In the genomic region with DNA sequence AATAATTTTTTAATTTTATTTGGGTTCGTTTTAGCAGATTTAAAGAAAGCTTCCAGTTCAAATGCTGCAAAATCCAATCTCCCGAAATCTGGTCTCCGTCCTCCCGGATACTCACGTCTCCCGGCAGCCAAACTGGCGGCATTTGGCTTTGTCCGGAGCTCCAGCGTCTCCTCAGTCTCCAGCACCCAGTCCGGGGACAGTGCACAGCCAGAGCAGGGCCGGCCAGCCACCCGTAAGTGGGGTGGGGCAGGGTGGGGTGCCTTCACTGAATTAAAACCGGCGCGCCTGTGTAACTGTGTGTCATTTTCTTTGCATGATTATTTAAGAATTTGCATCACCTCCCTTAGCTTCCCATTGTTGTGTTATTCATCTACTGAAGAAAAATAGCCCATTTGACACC, we compare ENCODE assay signal across 19 cellular contexts.
DNase-seq lines count a peak whose midpoint lies in the region; ATAC-seq and TF ChIP-seq lines count a peak whose summit lies in the region.
"Had no signal": no experiment of that assay in that cellular context is flagged by ENCODE, and none has a peak within 500 bp of the region (broad histone marks: within the 10 kb centered on the region; RNA-seq: fewer than 3 reads in every experiment).

No MANE protein-coding gene starts in this region.

- H3K27me3 ChIP-seq in heart right ventricle, result no peaks in the 10 kb centered on the region
- H3K27me3 ChIP-seq: BLaER1 had no signal

- TF ChIP-seq CTCF in heart right ventricle (IDR thresholded peaks at IDR 0.05), result no peak

- no peaks in the 10 kb centered on the region for H3K36me3 ChIP-seq in heart right ventricle
- H3K36me3 ChIP-seq: BE2C, BLaER1 had no signal

- H3K4me1 ChIP-seq in heart right ventricle, result peaks cover 0 to 5% (median 0%) of the 10 kb centered on the region in 9 donors
- H3K4me1 ChIP-seq: A549, BE2C had no signal

- H3K27ac ChIP-seq in heart right ventricle, result no peak overlapping the region
- H3K27ac ChIP-seq: 22Rv1, A549, BLaER1 had no signal

- DNase-seq in left ventricle myocardium superior, result peak; percentile 17
- no peak for DNase-seq in heart right ventricle
- DNase-seq in NCI-H526 treated with DMSO at 0.1 percent for 48 hours (lab: John Stamatoyannopoulos, UW), result peak; percentile 72
- DNase-seq in AG20443 (ENCODE audit: low spot score), result no peak
- DNase-seq: BE2C; C1 segment of cervical spinal cord; CD4-positive, alpha-beta memory T cell; CD4-positive, CD25-positive, alpha-beta regulatory T cell; CD8-positive, alpha-beta memory T cell; COR-L47; DMS 273 treated with DMSO at 0.1 percent for 48 hours; DMS153; DMS53; DMS79 had no signal

- 92 to 95% methylated on average over 15 of the region's 15 CpGs for WGBS in heart right ventricle, 2 donors

- intact Hi-C loops in left ventricle myocardium superior (cut with micrococcal nuclease) (no loop called here), heart right ventricle (cut with DNase I) (no loop called here)

- H3K4me3 ChIP-seq in heart right ventricle, result no peak overlapping the region
- H3K4me3 ChIP-seq: A549, BLaER1, GM12878 had no signal

- no peaks in the 10 kb centered on the region for H3K9me3 ChIP-seq in heart right ventricle
- H3K9me3 ChIP-seq: A549, BE2C had no signal

- ATAC-seq in left ventricle myocardium superior (no peak), heart right ventricle (no peak), GM19455 (IDR thresholded peaks at IDR 0.05; ENCODE audit: unreplicated experiment) (no peak)
- ATAC-seq: A549, GM12878 had no signal

Comparison
In these comparisons a context has a peak if more than half of its experiments do, and no peak if none do; other contexts are left out.
1. DNase-seq: peak in left ventricle myocardium superior (single experiment) and NCI-H526 treated with DMSO at 0.1 percent for 48 hours (single experiment); none in heart right ventricle (0 of 2) and AG20443 (single experiment).